In the genomic region with DNA sequence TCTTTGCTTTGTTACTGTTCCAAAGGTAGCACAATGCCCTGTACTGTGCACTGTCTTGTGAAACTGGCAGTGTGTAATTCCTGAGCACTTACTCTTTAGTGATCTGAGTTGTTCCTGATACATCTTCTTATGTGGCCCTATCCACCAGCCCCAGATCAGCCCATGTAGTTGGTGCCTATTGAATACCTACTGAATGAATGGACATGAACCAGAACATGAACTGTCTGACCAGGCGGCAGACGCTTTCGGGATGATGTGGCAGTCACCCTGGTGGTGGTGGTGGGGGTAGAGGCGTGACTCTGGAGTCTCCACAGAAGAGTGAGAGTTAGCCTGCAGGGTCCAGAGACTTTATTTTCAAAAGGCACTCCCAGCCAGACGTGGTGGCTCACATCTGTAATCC, we compare ENCODE assay signal across 23 cellular contexts. TPM values are rescaled to one million over a fixed set of nuclear protein-coding genes. Genes with fewer than 3 reads are reported as not detected.
A peak's percentile ranks its signal among the peaks of the same experiment; 100 is the strongest.
DNase-seq lines count a peak whose midpoint lies in the region; ATAC-seq and TF ChIP-seq lines count a peak whose summit lies in the region.
"Had no signal": no experiment of that assay in that cellular context is flagged by ENCODE, and none has a peak within 500 bp of the region (broad histone marks: within the 10 kb centered on the region; RNA-seq: fewer than 3 reads in every experiment).

No MANE protein-coding gene starts in this region.

- H3K27ac ChIP-seq in CD8-positive, alpha-beta T cell (ENCODE audit: low read depth, low read length): no peak overlapping the region
- H3K27ac ChIP-seq: RWPE1 had no signal

- intact Hi-C loops in activated T-helper 2 cell treated with anti-CD3 and anti-CD28 coated beads, Interferon-gamma antibody, Interleukin-2, Interleukin-4, amounts not matched to agents 10 μg/mL and 5 μg/mL and 100 μg/mL, durations not matched to agents 14 hours and 24 hours and 36 hours (cut with micrococcal nuclease): no loop called here
- intact Hi-C loops in CD8-positive, alpha-beta T cell (cut with DNase I, micrococcal nuclease): no loop called here

- no peak overlapping the region for H3K27ac Mint-ChIP-seq in activated T-helper 2 cell treated with anti-CD3 and anti-CD28 coated beads, Interferon-gamma antibody, Interleukin-2, Interleukin-4, amounts not matched to agents 10 μg/mL and 5 μg/mL and 100 μg/mL, durations not matched to agents 14 hours and 24 hours and 36 hours
- H3K27ac Mint-ChIP-seq in CD8-positive, alpha-beta T cell: no peak overlapping the region
- H3K27ac Mint-ChIP-seq: B cell, CD14-positive monocyte had no signal

- no peaks in the 10 kb centered on the region for H3K4me1 Mint-ChIP-seq in activated T-helper 2 cell treated with anti-CD3 and anti-CD28 coated beads, Interferon-gamma antibody, Interleukin-2, Interleukin-4, amounts not matched to agents 10 μg/mL and 5 μg/mL and 100 μg/mL, durations not matched to agents 14 hours and 24 hours and 36 hours (ENCODE audit: low read depth)
- no peaks in the 10 kb centered on the region for H3K4me1 Mint-ChIP-seq in CD8-positive, alpha-beta T cell (ENCODE audit: low read depth)
- H3K4me1 Mint-ChIP-seq: B cell, CD14-positive monocyte had no signal

- no peak for TF ChIP-seq CTCF in AG10803 (conservative IDR thresholded peaks at IDR 0.05; ENCODE audit: low read length)
- TF ChIP-seq CTCF in CD8-positive, alpha-beta T cell (IDR thresholded peaks at IDR 0.05): no peak

- H3K36me3 Mint-ChIP-seq in activated T-helper 2 cell treated with anti-CD3 and anti-CD28 coated beads, Interferon-gamma antibody, Interleukin-2, Interleukin-4, amounts not matched to agents 10 μg/mL and 5 μg/mL and 100 μg/mL, durations not matched to agents 14 hours and 24 hours and 36 hours (ENCODE audit: low read depth): no peaks in the 10 kb centered on the region
- H3K36me3 Mint-ChIP-seq in CD8-positive, alpha-beta T cell: no peaks in the 10 kb centered on the region
- H3K36me3 Mint-ChIP-seq: CD14-positive monocyte had no signal

- H3K4me3 Mint-ChIP-seq in activated T-helper 2 cell treated with anti-CD3 and anti-CD28 coated beads, Interferon-gamma antibody, Interleukin-2, Interleukin-4, amounts not matched to agents 10 μg/mL and 5 μg/mL and 100 μg/mL, durations not matched to agents 14 hours and 24 hours and 36 hours (ENCODE audit: low read depth): no peak overlapping the region
- H3K4me3 Mint-ChIP-seq in CD8-positive, alpha-beta T cell: no peak overlapping the region
- H3K4me3 Mint-ChIP-seq: B cell, CD14-positive monocyte had no signal

- DNase-seq in AG10803 (ENCODE audit: low read depth) (peak; percentile 8), EL (peak; percentile 51), HT1080 (ENCODE audit: low read depth) (peak; percentile 13), islet precursor cell (peak; percentile 78), NCI-H1694 (lab: John Stamatoyannopoulos, UW) (no peak)
- no peak for DNase-seq in activated T-helper 2 cell treated with anti-CD3 and anti-CD28 coated beads, Interferon-gamma antibody, Interleukin-2, Interleukin-4, amounts not matched to agents 10 μg/mL and 5 μg/mL and 100 μg/mL, durations not matched to agents 14 hours and 24 hours and 36 hours (ENCODE audit: low spot score)
- no peak for DNase-seq in CD8-positive, alpha-beta T cell
- DNase-seq: ACHN, DMS53, GOT3, MM.1S, NCI-H1092, NCI-H1436 treated with DMSO at 0.1 percent for 48 hours, NCI-H2029, NCI-H2227 treated with DMSO at 0.1 percent for 48 hours, NCI-H510A, NCI-H748 treated with DMSO at 0.1 percent for 48 hours, SIG-M5, SK-N-SH had no signal

- no peak overlapping the region for H3K4me3 ChIP-seq in AG10803 (ENCODE audit: low read length)
- no peak overlapping the region for H3K4me3 ChIP-seq in CD8-positive, alpha-beta T cell (ENCODE audit: low read depth, low read length)
- H3K4me3 ChIP-seq: K562 had no signal

- H3K9me3 Mint-ChIP-seq in activated T-helper 2 cell treated with anti-CD3 and anti-CD28 coated beads, Interferon-gamma antibody, Interleukin-2, Interleukin-4, amounts not matched to agents 10 μg/mL and 5 μg/mL and 100 μg/mL, durations not matched to agents 14 hours and 24 hours and 36 hours: no peaks in the 10 kb centered on the region
- no peaks in the 10 kb centered on the region for H3K9me3 Mint-ChIP-seq in CD8-positive, alpha-beta T cell

- H3K36me3 ChIP-seq in CD8-positive, alpha-beta T cell (ENCODE audit: insufficient read depth, low read length): no peaks in the 10 kb centered on the region

- H3K4me1 ChIP-seq in CD8-positive, alpha-beta T cell (ENCODE audit: insufficient read depth, low read length): no peaks in the 10 kb centered on the region

- no peaks in the 10 kb centered on the region for H3K27me3 ChIP-seq in CD8-positive, alpha-beta T cell (ENCODE audit: insufficient read depth, low read length)

- POLR2A ChIA-PET in CD8-positive, alpha-beta T cell (lab: Charles Lee): no interaction called here

- no peaks in the 10 kb centered on the region for H3K9me3 ChIP-seq in CD8-positive, alpha-beta T cell (ENCODE audit: low read length)
- H3K9me3 ChIP-seq: SK-N-SH had no signal

- no peak for ATAC-seq in CD8-positive, alpha-beta T cell
- ATAC-seq: K562 had no signal

- CTCF ChIA-PET in CD8-positive, alpha-beta T cell (lab: Charles Lee): no interaction called here

- H3K27me3 Mint-ChIP-seq in activated T-helper 2 cell treated with anti-CD3 and anti-CD28 coated beads, Interferon-gamma antibody, Interleukin-2, Interleukin-4, amounts not matched to agents 10 μg/mL and 5 μg/mL and 100 μg/mL, durations not matched to agents 14 hours and 24 hours and 36 hours (ENCODE audit: low read depth): peaks cover under 1% of the 10 kb centered on the region
- H3K27me3 Mint-ChIP-seq in CD8-positive, alpha-beta T cell (ENCODE audit: low read depth): peaks cover 5% of the 10 kb centered on the region

RNA-seq across cellular contexts. Expression of gene PAPOLA, which starts 46.6 kb away (rescaled TPM):
- total RNA-seq in HT1080 (2014; rRNA removed; shearing (Covaris generic)): 66.2 and 104 TPM in 2 replicates
- 130 and 152 TPM in 2 replicates for polyA plus RNA-seq in HT1080 (2015; cell fraction: cytosol; rRNA removed)
- polyA plus RNA-seq in HT1080 (2015; cell fraction: nucleus; rRNA removed): 124 and 133 TPM in 2 replicates
- 211 and 217 TPM in 2 replicates for total RNA-seq in activated T-helper 2 cell treated with anti-CD3 and anti-CD28 coated beads, Interferon-gamma antibody, Interleukin-2, Interleukin-4, amounts not matched to agents 10 μg/mL and 5 μg/mL and 100 μg/mL, durations not matched to agents 14 hours and 24 hours and 36 hours
- 100 to 1,000 TPM; 164 to 176 TPM for total RNA-seq in CD8-positive, alpha-beta T cell

Comparison
In these comparisons a context has a peak if more than half of its experiments do, and no peak if none do; other contexts are left out.
1. DNase-seq: peak in AG10803 (single experiment), EL (single experiment), HT1080 (single experiment) and islet precursor cell (single experiment); none in activated T-helper 2 cell treated with anti-CD3 and anti-CD28 coated beads, Interferon-gamma antibody, Interleukin-2, Interleukin-4, amounts not matched to agents 10 μg/mL and 5 μg/mL and 100 μg/mL, durations not matched to agents 14 hours and 24 hours and 36 hours (single experiment), CD8-positive, alpha-beta T cell (0 of 7) and NCI-H1694 (single experiment).